Comparison of ENCODE assay signal across 1 cellular context in the genomic region with DNA sequence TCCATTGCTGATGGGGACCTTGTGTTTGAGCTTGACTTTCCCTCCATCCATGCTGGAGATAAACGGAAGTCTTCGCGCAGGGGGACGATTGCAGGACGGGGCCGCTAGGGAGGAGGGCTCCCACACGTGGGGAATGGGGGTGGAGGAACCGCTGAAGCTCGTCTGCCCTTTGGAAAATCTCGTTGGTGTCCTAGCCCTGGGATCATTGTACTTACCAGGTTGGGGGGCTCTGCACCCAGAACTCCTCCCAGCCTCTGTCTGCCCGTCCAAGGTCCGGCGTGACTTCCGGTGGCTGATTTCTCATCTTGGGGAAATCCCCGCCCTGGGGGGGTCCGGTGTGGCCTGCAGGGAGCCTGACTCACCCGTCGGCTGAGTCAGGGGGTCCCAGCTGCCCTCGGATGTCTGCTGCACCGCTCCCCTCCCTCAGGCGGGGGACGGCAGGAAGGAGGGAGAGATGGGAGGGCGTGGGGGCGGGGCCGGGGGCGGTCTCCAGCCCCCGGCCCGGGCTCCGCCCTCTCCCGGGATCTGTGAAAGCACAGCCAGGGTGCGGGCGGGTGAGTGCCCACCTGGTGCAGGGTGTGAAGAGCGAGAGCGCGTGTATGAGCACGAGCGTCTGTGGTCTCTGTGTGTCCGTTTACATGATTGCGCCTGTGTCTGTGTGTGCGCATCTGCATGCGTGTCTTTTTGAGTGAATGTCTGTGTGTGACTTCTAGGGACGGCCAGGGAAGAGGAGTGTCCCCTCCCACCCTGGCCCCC.
TF ChIP-seq lines count a peak whose summit lies in the region.

No MANE protein-coding gene starts in this region.

TF ChIP-seq in HepG2, 621 proteins besides CTCF, POLR2A, EP300 and RAD21 (continued from another document and continues in another):
- TF ChIP-seq ZNF362 (CRISPR knock-in tag; IDR thresholded peaks at IDR 0.05; ENCODE audit: borderline replicate concordance) = no peak
- TF ChIP-seq SKIL (CRISPR knock-in tag; IDR thresholded peaks at IDR 0.05; ENCODE audit: borderline replicate concordance) = no peak
- no peak for TF ChIP-seq SP140L (CRISPR knock-in tag; IDR thresholded peaks at IDR 0.05; ENCODE audit: borderline replicate concordance)
- no peak for TF ChIP-seq NRL (CRISPR knock-in tag; IDR thresholded peaks at IDR 0.05; ENCODE audit: borderline replicate concordance)
- TF ChIP-seq MXD4 (CRISPR knock-in tag; IDR thresholded peaks at IDR 0.05) = no peak
- no peak for TF ChIP-seq NONO (IDR thresholded peaks at IDR 0.05)
- no peak for TF ChIP-seq NONO (CRISPR knock-in tag; conservative IDR thresholded peaks at IDR 0.05)
- TF ChIP-seq HES4 (CRISPR knock-in tag; IDR thresholded peaks at IDR 0.05; ENCODE audit: borderline replicate concordance) = peak; percentile 22; the same call in 1 of the 2 replicates
- TF ChIP-seq, protein P1, sequence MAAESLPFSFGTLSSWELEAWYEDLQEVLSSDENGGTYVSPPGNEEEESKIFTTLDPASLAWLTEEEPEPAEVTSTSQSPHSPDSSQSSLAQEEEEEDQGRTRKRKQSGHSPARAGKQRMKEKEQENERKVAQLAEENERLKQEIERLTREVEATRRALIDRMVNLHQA (CRISPR knock-in tag; IDR thresholded peaks at IDR 0.05) = no peak
- no peak for TF ChIP-seq IRF9 (CRISPR knock-in tag; IDR thresholded peaks at IDR 0.05; ENCODE audit: borderline replicate concordance)
- no peak for TF ChIP-seq ZSCAN31 (CRISPR knock-in tag; IDR thresholded peaks at IDR 0.05; ENCODE audit: low read depth)
- TF ChIP-seq PPARG (CRISPR knock-in tag; conservative IDR thresholded peaks at IDR 0.05) = no peak
- TF ChIP-seq HNF4A (CRISPR knock-in tag; IDR thresholded peaks at IDR 0.05) = no peak
- TF ChIP-seq TFDP1 (CRISPR knock-in tag; IDR thresholded peaks at IDR 0.05; ENCODE audit: borderline replicate concordance) = peak; percentile 55; the same call in 1 of the 2 replicates
- no peak for TF ChIP-seq ZFYVE20 (CRISPR knock-in tag; IDR thresholded peaks at IDR 0.05; ENCODE audit: borderline replicate concordance, low read depth)
- no peak for TF ChIP-seq STAG1 (CRISPR knock-in tag; IDR thresholded peaks at IDR 0.05)
- TF ChIP-seq ZNF720 (CRISPR knock-in tag; IDR thresholded peaks at IDR 0.05) = no peak
- no peak for TF ChIP-seq ZNF331 (CRISPR knock-in tag; IDR thresholded peaks at IDR 0.05)
- peak; percentile 24; the same call in 1 of the 2 replicates for TF ChIP-seq HNF4G (IDR thresholded peaks at IDR 0.05; ENCODE audit: borderline replicate concordance, low read depth, low read length)
- TF ChIP-seq HNF4G (CRISPR knock-in tag; IDR thresholded peaks at IDR 0.05; ENCODE audit: borderline replicate concordance, low read depth) = no peak
- no peak for TF ChIP-seq ZNF225 (CRISPR knock-in tag; IDR thresholded peaks at IDR 0.05)
- no peak for TF ChIP-seq ATAD3A (CRISPR knock-in tag; IDR thresholded peaks at IDR 0.05)
- TF ChIP-seq ZNF224 (CRISPR knock-in tag; IDR thresholded peaks at IDR 0.05) = no peak
- no peak for TF ChIP-seq GFI1 (CRISPR knock-in tag; IDR thresholded peaks at IDR 0.05; ENCODE audit: borderline replicate concordance)
- TF ChIP-seq TMF1 (CRISPR knock-in tag; IDR thresholded peaks at IDR 0.05; ENCODE audit: low read depth) = no peak
- no peak for TF ChIP-seq ZZZ3 (CRISPR knock-in tag; IDR thresholded peaks at IDR 0.05; ENCODE audit: borderline replicate concordance)
- no peak for TF ChIP-seq RXRB (CRISPR knock-in tag; IDR thresholded peaks at IDR 0.05; ENCODE audit: borderline replicate concordance)
- TF ChIP-seq ATF3 (CRISPR knock-in tag; IDR thresholded peaks at IDR 0.05) = no peak
- no peak for TF ChIP-seq ZNF841 (CRISPR knock-in tag; IDR thresholded peaks at IDR 0.05; ENCODE audit: borderline replicate concordance)
- no peak for TF ChIP-seq XBP1 (CRISPR knock-in tag; IDR thresholded peaks at IDR 0.05)
- TF ChIP-seq CAMTA2 (CRISPR knock-in tag; IDR thresholded peaks at IDR 0.05; ENCODE audit: borderline replicate concordance) = no peak
- TF ChIP-seq NFE2 (CRISPR knock-in tag; IDR thresholded peaks at IDR 0.05) = no peak
- TF ChIP-seq RNF2 (conservative IDR thresholded peaks at IDR 0.05; ENCODE audit: low read depth) = no peak
- TF ChIP-seq ZNF790 (CRISPR knock-in tag; IDR thresholded peaks at IDR 0.05; ENCODE audit: borderline replicate concordance) = no peak
- no peak for TF ChIP-seq ZNF264 (CRISPR knock-in tag; IDR thresholded peaks at IDR 0.05)
- TF ChIP-seq, protein P2, sequence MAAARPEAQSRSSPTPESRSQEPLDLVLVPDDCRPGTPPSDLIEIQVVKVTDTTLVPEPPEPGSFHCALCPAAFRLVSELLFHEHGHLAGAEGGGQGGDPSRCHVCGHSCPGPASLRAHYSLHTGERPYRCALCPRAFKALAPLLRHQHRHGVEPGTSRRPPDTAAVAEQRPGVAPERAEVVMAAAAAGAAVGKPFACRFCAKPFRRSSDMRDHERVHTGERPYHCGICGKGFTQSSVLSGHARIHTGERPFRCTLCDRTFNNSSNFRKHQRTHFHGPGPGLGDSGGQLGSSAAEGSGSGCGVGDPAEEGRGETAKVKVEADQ (CRISPR knock-in tag; IDR thresholded peaks at IDR 0.05; ENCODE audit: borderline replicate concordance) = peak; percentile 69; the same call in 1 of the 2 replicates
- TF ChIP-seq AKNA (CRISPR knock-in tag; IDR thresholded peaks at IDR 0.05; ENCODE audit: borderline replicate concordance) = no peak
- no peak for TF ChIP-seq KDM6A (CRISPR knock-in tag; IDR thresholded peaks at IDR 0.05; ENCODE audit: low read depth)
- TF ChIP-seq GMEB1 (CRISPR knock-in tag; IDR thresholded peaks at IDR 0.05; ENCODE audit: borderline replicate concordance) = no peak
- TF ChIP-seq, protein P3, sequence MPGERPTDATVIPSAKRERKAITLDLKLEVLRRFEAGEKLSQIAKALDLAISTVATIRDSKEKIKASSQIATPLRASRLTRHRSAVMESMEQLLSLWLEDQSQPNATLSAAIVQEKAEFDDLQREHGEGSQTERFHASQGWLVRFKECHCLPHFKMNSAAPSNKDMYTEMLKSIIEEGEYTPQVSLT (CRISPR knock-in tag; IDR thresholded peaks at IDR 0.05; ENCODE audit: borderline replicate concordance, low read depth) = no peak
- no peak for TF ChIP-seq ZNF430 (CRISPR knock-in tag; IDR thresholded peaks at IDR 0.05)
- TF ChIP-seq, protein P4, sequence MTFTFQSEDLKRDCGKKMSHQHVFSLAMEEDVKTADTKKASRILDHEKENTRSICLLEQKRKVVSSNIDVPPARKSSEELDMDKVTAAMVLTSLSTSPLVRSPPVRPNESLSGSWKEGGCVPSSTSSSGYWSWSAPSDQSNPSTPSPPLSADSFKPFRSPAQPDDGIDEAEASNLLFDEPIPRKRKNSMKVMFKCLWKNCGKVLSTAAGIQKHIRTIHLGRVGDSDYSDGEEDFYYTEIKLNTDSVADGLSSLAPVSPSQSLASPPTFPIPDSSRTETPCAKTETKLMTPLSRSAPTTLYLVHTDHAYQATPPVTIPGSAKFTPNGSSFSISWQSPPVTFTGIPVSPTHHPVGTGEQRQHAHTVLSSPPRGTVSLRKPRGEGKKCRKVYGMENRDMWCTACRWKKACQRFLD (CRISPR knock-in tag; IDR thresholded peaks at IDR 0.05; ENCODE audit: borderline replicate concordance) = no peak
- TF ChIP-seq ZNF660 (CRISPR knock-in tag; IDR thresholded peaks at IDR 0.05; ENCODE audit: borderline replicate concordance, low read depth) = no peak
- no peak for TF ChIP-seq RBAK (CRISPR knock-in tag; IDR thresholded peaks at IDR 0.05)
- no peak for TF ChIP-seq ZNF546 (CRISPR knock-in tag; conservative IDR thresholded peaks at IDR 0.05)
- TF ChIP-seq ZNF7 (CRISPR knock-in tag; IDR thresholded peaks at IDR 0.05) = no peak
- TF ChIP-seq ZNF251 (CRISPR knock-in tag; IDR thresholded peaks at IDR 0.05) = no peak
- TF ChIP-seq ARNT2 (CRISPR knock-in tag; IDR thresholded peaks at IDR 0.05; ENCODE audit: low read depth) = 0 out of 2 replicates have a peak, but pooled peaks have one; percentile 41
- peak; percentile 52; the same call in 1 of the 2 replicates for TF ChIP-seq DMAP1 (CRISPR knock-in tag; IDR thresholded peaks at IDR 0.05)
